Comparison of ENCODE assay signal across 27 cellular contexts in genomic region chr21:35336534-35336933, GRCh38.
A peak's percentile ranks its signal among the peaks of the same experiment; 100 is the strongest.
DNase-seq lines count a peak whose midpoint lies in the region; ATAC-seq, FAIRE-seq and TF ChIP-seq lines count a peak whose summit lies in the region.
"Had no signal": no experiment of that assay in that cellular context is flagged by ENCODE, and none has a peak within 500 bp of the region (broad histone marks: within the 10 kb centered on the region; RNA-seq: fewer than 3 reads in every experiment).

No MANE protein-coding gene starts in this region.

- no peak for TF ChIP-seq CTCF in K562 (IDR thresholded peaks at IDR 0.05 in 2 of 3, conservative IDR thresholded peaks at IDR 0.05 in 1 of 3; ENCODE audit: insufficient read depth in 2 of 3, low read depth in 1 of 3, low read length in 3 of 3)

- POLR2A ChIA-PET in K562 (lab: Yijun Ruan, JAX) = interaction anchor here (0.9 to 1.5 kb wide), 4 partner anchors 11 to 21 kb away, joined by 3 to 4 read pairs (median 3); no protein-coding TSS in a partner anchor
- POLR2A ChIA-PET in T-cell (lab: Charles Lee) = interaction anchor here in 1 of 2 donors (0.7 kb wide), 1 partner anchor 30 kb away, joined by 3 read pairs; no protein-coding TSS in a partner anchor

- peaks cover 13% of the 10 kb centered on the region for H3K9me3 Mint-ChIP-seq in activated T-cell treated with anti-CD3 and anti-CD28 coated beads, Interleukin-2, amount 50 U/mL, for 24 hours
- peaks cover 0 to under 1% (median 0%) of the 10 kb centered on the region in 3 donors for H3K9me3 Mint-ChIP-seq in T-cell

- no peak overlapping the region for H3K9ac ChIP-seq in K562 (ENCODE audit: insufficient read depth in 1 of 2, low read depth in 2 of 2, low read length in 2 of 2)
- no peak overlapping the region for H3K9ac ChIP-seq in Karpas-422 (ENCODE audit: low read length)
- H3K9ac ChIP-seq: parathyroid adenoma had no signal

- H3K79me2 ChIP-seq in K562 (ENCODE audit: control insufficient read depth, insufficient read depth, low read length) (no peaks in the 10 kb centered on the region), Karpas-422 (ENCODE audit: low read length) (no peaks in the 10 kb centered on the region)
- H3K79me2 ChIP-seq: parathyroid adenoma had no signal

- CTCF ChIA-PET in K562 (lab: Yijun Ruan, JAX; ENCODE audit: low intra/inter-chr PET ratio) = no interaction called here
- CTCF ChIA-PET in T-cell (lab: Charles Lee) = interaction anchor here in 1 of 2 donors (0.6 kb wide), 1 partner anchor 491 kb away, joined by 6 read pairs; no protein-coding TSS in a partner anchor

- no peaks in the 10 kb centered on the region for H3K9me1 ChIP-seq in K562 (ENCODE audit: control insufficient read depth, insufficient read depth, low read length)

- H3K9me3 ChIP-seq in MG63 = no peaks in the 10 kb centered on the region
- H3K9me3 ChIP-seq in K562 (replicated peaks; ENCODE audit: control insufficient read depth, insufficient read depth, low read depth, low read length) = no peaks in the 10 kb centered on the region
- no peaks in the 10 kb centered on the region for H3K9me3 ChIP-seq in Karpas-422 (ENCODE audit: low read length)

- intact Hi-C loops in K562 (cut with micrococcal nuclease) = no loop called here

- no peaks in the 10 kb centered on the region for H3K36me3 Mint-ChIP-seq in activated T-cell treated with anti-CD3 and anti-CD28 coated beads, Interleukin-2, amount 50 U/mL, for 24 hours (ENCODE audit: low read depth)
- H3K36me3 Mint-ChIP-seq in T-cell = no peaks in the 10 kb centered on the region

- H3K27me3 ChIP-seq in MG63 (no peaks in the 10 kb centered on the region), K562 (ENCODE audit: control insufficient read depth in 2 of 2, insufficient read depth in 2 of 2, low read length in 2 of 2) (no peaks in the 10 kb centered on the region), Karpas-422 (ENCODE audit: low read length) (no peaks in the 10 kb centered on the region)
- H3K27me3 ChIP-seq: transverse colon had no signal

- H3K4me1 Mint-ChIP-seq in activated T-cell treated with anti-CD3 and anti-CD28 coated beads, Interleukin-2, amount 50 U/mL, for 24 hours (ENCODE audit: low read depth) = peaks cover 42% of the 10 kb centered on the region
- H3K4me1 Mint-ChIP-seq in T-cell = no peaks in the 10 kb centered on the region
- H3K4me1 Mint-ChIP-seq: CD8-positive, alpha-beta memory T cell had no signal

- peaks cover 6 to 24% of the 10 kb centered on the region in 2 experiments; a peak in 4 of 5 replicates for H3K4me1 ChIP-seq in K562 (replicated peaks in 1 of 2; ENCODE audit: control insufficient read depth in 2 of 2, insufficient read depth in 2 of 2, low read length in 2 of 2)
- H3K4me1 ChIP-seq in Karpas-422 (ENCODE audit: low read length) = no peaks in the 10 kb centered on the region
- H3K4me1 ChIP-seq: parathyroid adenoma, transverse colon had no signal

- H3K36me3 ChIP-seq in MG63 = no peaks in the 10 kb centered on the region
- no peaks in the 10 kb centered on the region for H3K36me3 ChIP-seq in K562 (ENCODE audit: control insufficient read depth, insufficient read depth, low read length)
- no peaks in the 10 kb centered on the region for H3K36me3 ChIP-seq in Karpas-422 (ENCODE audit: insufficient read depth, low read length)
- H3K36me3 ChIP-seq: transverse colon had no signal

- TF ChIP-seq EP300 in K562 (IDR thresholded peaks at IDR 0.05; ENCODE audit: low read length) = peak; percentile 68; the same call in 1 of the 2 replicates

- no peak overlapping the region for H3K4me3 Mint-ChIP-seq in activated T-cell treated with anti-CD3 and anti-CD28 coated beads, Interleukin-2, amount 50 U/mL, for 24 hours
- no peak overlapping the region for H3K4me3 Mint-ChIP-seq in T-cell
- H3K4me3 Mint-ChIP-seq: activated CD8-positive, alpha-beta memory T cell treated with anti-CD3 and anti-CD28 coated beads, Interleukin-2, amount 10 ng/mL, durations not matched to agents 7 days and 5 days; activated T-helper 1 cell treated with anti-CD3 and anti-CD28 coated beads, Interleukin-12 subunit alpha, Interleukin-12 subunit beta, Interleukin-2, Interleukin-4 antibody, amounts not matched to agents 30 ng/mL and 10 ng/mL and 1 ng/mL, durations not matched to agents 14 hours and 24 hours and 36 hours; CD8-positive, alpha-beta memory T cell had no signal

- DNase-seq in activated T-cell treated with anti-CD3 and anti-CD28 coated beads, Interleukin-2, amount 50 U/mL, for 24 hours = no peak
- no peak for DNase-seq in activated T-cell treated with anti-CD3 and anti-CD28 coated beads for 4 hours
- peak; percentile 11 for DNase-seq in AG08395 (ENCODE audit: low spot score)
- peak; percentile 4 for DNase-seq in MG63
- DNase-seq in K562 (ENCODE audit: extremely low read depth in 1 of 4, low spot score in 3 of 4) = peak; percentile 35 to 69 (median 42)
- DNase-seq in Karpas-422 = no peak
- DNase-seq in NCI-H1048 (lab: John Stamatoyannopoulos, UW) = no peak
- DNase-seq in T-cell = no peak
- DNase-seq: activated CD8-positive, alpha-beta memory T cell treated with anti-CD3 and anti-CD28 coated beads, Interleukin-2, amount 10 ng/mL, durations not matched to agents 7 days and 5 days; caudate nucleus; CD8-positive, alpha-beta memory T cell; DMS 273 treated with DMSO at 0.1 percent for 48 hours; effector CD8-positive, alpha-beta T cell; left ventricle myocardium superior; NCI-H2029 treated with DMSO at 0.1 percent for 48 hours; NCI-H524 treated with DMSO at 0.1 percent for 48 hours; PC-3; retina; transverse colon had no signal

- no peaks in the 10 kb centered on the region for H3K9me2 ChIP-seq in Karpas-422 (replicated peaks; ENCODE audit: insufficient read depth, low read length)

- H2AFZ ChIP-seq in K562 (ENCODE audit: low read depth, low read length) = no peak overlapping the region
- H2AFZ ChIP-seq in Karpas-422 (ENCODE audit: low read length) = no peak overlapping the region
- H2AFZ ChIP-seq: parathyroid adenoma had no signal

- peaks cover 3% of the 10 kb centered on the region for H3K27me3 Mint-ChIP-seq in activated T-cell treated with anti-CD3 and anti-CD28 coated beads, Interleukin-2, amount 50 U/mL, for 24 hours
- peaks cover 3 to 10% of the 10 kb centered on the region in 2 donors for H3K27me3 Mint-ChIP-seq in T-cell

- TF ChIP-seq RAD21 in K562 (CRISPR knock-in tag; conservative IDR thresholded peaks at IDR 0.05 in 1 of 2, IDR thresholded peaks at IDR 0.05 in 1 of 2) = peak in 1 of 2 experiments; percentile 7; a peak in 1 of 4 replicates

- H3K4me3 ChIP-seq in MG63 = no peak overlapping the region
- H3K4me3 ChIP-seq in K562 = no peak overlapping the region
- H3K4me3 ChIP-seq in Karpas-422 (ENCODE audit: low read length) = no peak overlapping the region
- H3K4me3 ChIP-seq: coronary artery, SK-N-MC, skin epidermis, transverse colon had no signal

- H3K4me2 ChIP-seq in K562 (ENCODE audit: insufficient read depth, low read length) (no peak overlapping the region), Karpas-422 (ENCODE audit: low read depth, low read length, poor library complexity, severe bottlenecking) (no peak overlapping the region)

- no peak for TF ChIP-seq POLR2A in K562 (conservative IDR thresholded peaks at IDR 0.05)

- H4K20me1 ChIP-seq in K562 (replicated peaks; ENCODE audit: control insufficient read depth, insufficient read depth, low read length) (no peaks in the 10 kb centered on the region), Karpas-422 (ENCODE audit: insufficient read depth, low read depth, low read length) (no peaks in the 10 kb centered on the region)

- BruUV-seq in K562 (replicated peaks; lab: Mats Ljungman, UMichigan) = no TSS peak

- 7% methylated on average over 2 of the region's 2 CpGs for WGBS in K562 (ENCODE audit: insufficient coverage, low coverage, missing lambda C conversion rate)

- ATAC-seq in K562 (peak; percentile 75), T-cell (replicated peaks in 1 of 4) (no peak)
- ATAC-seq: activated CD8-positive, alpha-beta memory T cell treated with anti-CD3 and anti-CD28 coated beads, Interleukin-2, amount 10 ng/mL, durations not matched to agents 7 days and 5 days; left ventricle myocardium superior; PC-3 had no signal

- FAIRE-seq in K562 (lab: Jason Lieb, UNC) = peak; percentile 83
- FAIRE-seq: H54, keratinocyte had no signal

- H3K27ac ChIP-seq in K562 (ENCODE audit: extremely low read depth, low read depth, low read length) = no peak overlapping the region
- no peak overlapping the region for H3K27ac ChIP-seq in Karpas-422 (ENCODE audit: low read length)
- H3K27ac ChIP-seq: coronary artery, epithelial cell of prostate, parathyroid adenoma, SK-N-MC, skin epidermis, transverse colon had no signal

- H3K27ac Mint-ChIP-seq in activated T-cell treated with anti-CD3 and anti-CD28 coated beads, Interleukin-2, amount 50 U/mL, for 24 hours = peak overlapping the region; percentile 75
- H3K27ac Mint-ChIP-seq in T-cell = no peak overlapping the region
- H3K27ac Mint-ChIP-seq: activated CD8-positive, alpha-beta memory T cell treated with anti-CD3 and anti-CD28 coated beads, Interleukin-2, amount 10 ng/mL, durations not matched to agents 7 days and 5 days; CD8-positive, alpha-beta memory T cell had no signal

- in situ Hi-C loops in K562 (cut with MboI) = no loop called here

TF ChIP-seq in K562, 482 proteins besides CTCF, POLR2A, EP300 and RAD21 (continues in another document):
- peak; percentile 71 for TF ChIP-seq TCF3 (CRISPR knock-in tag; IDR thresholded peaks at IDR 0.05)
- no peak for TF ChIP-seq MCM7 (IDR thresholded peaks at IDR 0.05)
- peak; percentile 89 for TF ChIP-seq ARID1B (IDR thresholded peaks at IDR 0.05)
- TF ChIP-seq TEAD4 (IDR thresholded peaks at IDR 0.05; ENCODE audit: low read length) = peak; percentile 64; the same call in 1 of the 2 replicates
- no peak for TF ChIP-seq TEAD4 (CRISPR knock-in tag; IDR thresholded peaks at IDR 0.05; ENCODE audit: borderline replicate concordance)
- peak; percentile 15 to 48; a peak in 2 of 4 replicates for TF ChIP-seq TRIM24 (IDR thresholded peaks at IDR 0.05)
- no peak for TF ChIP-seq CREBBP (IDR thresholded peaks at IDR 0.05; ENCODE audit: low read depth, low read length)
- TF ChIP-seq, protein P1, sequence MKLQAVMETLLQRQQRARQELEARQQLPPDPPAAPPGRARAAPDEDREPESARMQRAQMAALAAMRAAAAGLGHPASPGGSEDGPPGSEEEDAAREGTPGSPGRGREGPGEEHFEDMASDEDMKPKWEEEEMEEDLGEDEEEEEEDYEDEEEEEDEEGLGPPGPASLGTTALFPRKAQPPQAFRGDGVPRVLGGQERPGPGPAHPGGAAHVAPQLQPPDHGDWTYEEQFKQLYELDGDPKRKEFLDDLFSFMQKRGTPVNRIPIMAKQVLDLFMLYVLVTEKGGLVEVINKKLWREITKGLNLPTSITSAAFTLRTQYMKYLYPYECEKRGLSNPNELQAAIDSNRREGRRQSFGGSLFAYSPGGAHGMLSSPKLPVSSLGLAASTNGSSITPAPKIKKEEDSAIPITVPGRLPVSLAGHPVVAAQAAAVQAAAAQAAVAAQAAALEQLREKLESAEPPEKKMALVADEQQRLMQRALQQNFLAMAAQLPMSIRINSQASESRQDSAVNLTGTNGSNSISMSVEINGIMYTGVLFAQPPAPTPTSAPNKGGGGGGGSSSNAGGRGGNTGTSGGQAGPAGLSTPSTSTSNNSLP (IDR thresholded peaks at IDR 0.05; ENCODE audit: borderline replicate concordance, low read depth, low read length) = peak; percentile 56; the same call in 1 of the 2 replicates
- peak; percentile 82 for TF ChIP-seq MAFK (IDR thresholded peaks at IDR 0.05; ENCODE audit: low read length)
- no peak for TF ChIP-seq PPARD (CRISPR knock-in tag; IDR thresholded peaks at IDR 0.05)

Comparison
In these comparisons a context has a peak if more than half of its experiments do, and no peak if none do; other contexts are left out.
1. DNase-seq: peak in AG08395 (single experiment), MG63 (single experiment) and K562 (4 of 4); none in activated T-cell treated with anti-CD3 and anti-CD28 coated beads, Interleukin-2, amount 50 U/mL, for 24 hours (single experiment), activated T-cell treated with anti-CD3 and anti-CD28 coated beads for 4 hours (single experiment), Karpas-422 (single experiment), NCI-H1048 (single experiment) and T-cell (0 of 34).